ENCODE assay signal across 14 cellular contexts in genomic region chr13:110528371-110528770, GRCh38.
A peak's percentile ranks its signal among the peaks of the same experiment; 100 is the strongest.
DNase-seq lines count a peak whose midpoint lies in the region; ATAC-seq and TF ChIP-seq lines count a peak whose summit lies in the region.
"Had no signal": no experiment of that assay in that cellular context is flagged by ENCODE, and none has a peak within 500 bp of the region (broad histone marks: within the 10 kb centered on the region; RNA-seq: fewer than 3 reads in every experiment).

No MANE protein-coding gene starts in this region.

- no peak for ATAC-seq in GM21723 (IDR thresholded peaks at IDR 0.05; ENCODE audit: unreplicated experiment)
- ATAC-seq: effector memory CD8-positive, alpha-beta T cell; GM12878 had no signal

- H3K9me3 ChIP-seq in tibial artery: no peaks in the 10 kb centered on the region
- H3K9me3 ChIP-seq: mucosa of descending colon had no signal

- no peaks in the 10 kb centered on the region for H3K27me3 ChIP-seq in tibial artery

- no peak overlapping the region for H3K4me3 ChIP-seq in tibial artery
- H3K4me3 ChIP-seq: GM12878, mucosa of descending colon had no signal

- intact Hi-C loops in tibial artery (cut with DNase I; ENCODE audit: low total_unique reads): loop anchor here (2.0 kb wide), 1 partner anchor 72 kb away; no protein-coding TSS in a partner anchor

- H3K4me1 ChIP-seq in tibial artery: peaks cover 15 to 74% (median 63%) of the 10 kb centered on the region in 4 donors

- no peaks in the 10 kb centered on the region for H3K36me3 ChIP-seq in tibial artery

- TF ChIP-seq CTCF in tibial artery (IDR thresholded peaks at IDR 0.05): no peak

- H3K27ac ChIP-seq in tibial artery: peak overlapping the region; percentile 83 to 90

- DNase-seq in MV-4-11 (lab: John Stamatoyannopoulos, UW): peak; percentile 97
- peak; percentile 99 for DNase-seq in amniotic epithelial cell (ENCODE audit: low read depth)
- DNase-seq in medulla oblongata (ENCODE audit: extremely low spot score): peak; percentile 63
- DNase-seq in tibial artery: peak in 1 of 2 donors; percentile 83
- DNase-seq in glomerular visceral epithelial cell (ENCODE audit: extremely low spot score): no peak
- no peak for DNase-seq in cortex of kidney (lab: John Stamatoyannopoulos, UW)
- DNase-seq: activated CD4-positive, alpha-beta memory T cell treated with anti-CD3 and anti-CD28 coated beads for 36 hours; effector memory CD8-positive, alpha-beta T cell; mucosa of descending colon; NCI-H345; stimulated activated CD4-positive, alpha-beta T cell treated with anti-CD3 and anti-CD28 coated beads, Interleukin-12 subunit alpha, Interleukin-12 subunit beta, amount 100 ng/mL, for 4 hours; SW 1271 had no signal

Comparison
In these comparisons a context has a peak if more than half of its experiments do, and no peak if none do; other contexts are left out.
1. DNase-seq: peak in MV-4-11 (single experiment), amniotic epithelial cell (single experiment) and medulla oblongata (single experiment); none in glomerular visceral epithelial cell (single experiment) and cortex of kidney (single experiment).